ENCODE assay signal across 12 cellular contexts in genomic region chr9:104494808-104495207, GRCh38. TPM values are rescaled to one million over a fixed set of nuclear protein-coding genes. Genes with fewer than 3 reads are reported as not detected.
DNase-seq lines count a peak whose midpoint lies in the region.
"Had no signal": no experiment of that assay in that cellular context is flagged by ENCODE, and none has a peak within 500 bp of the region (broad histone marks: within the 10 kb centered on the region; RNA-seq: fewer than 3 reads in every experiment).

No MANE protein-coding gene starts in this region.

- DNase-seq in EH (ENCODE audit: low read depth) (peak; percentile 0), LHCN-M2 (ENCODE audit: low read depth) (peak; percentile 2), SK-MEL-5 (ENCODE audit: low read depth, low spot score) (peak; percentile 44), inferior parietal cortex (ENCODE audit: extremely low spot score) (peak; percentile 9), RPMI8226 (no peak), OCI-M2 (lab: John Stamatoyannopoulos, UW; ENCODE audit: unreplicated experiment) (no peak), NCI-H2227 (lab: John Stamatoyannopoulos, UW; ENCODE audit: unreplicated experiment) (no peak), NOMO-1 treated with DMSO at 0.1 percent for 48 hours (lab: John Stamatoyannopoulos, UW; ENCODE audit: unreplicated experiment) (no peak)
- DNase-seq: activated T-cell treated with anti-CD3 and anti-CD28 coated beads, Interleukin-2, amount 50 U/mL, for 48 hours had no signal

- in situ Hi-C loops in SK-MEL-5 (cut with HindIII; ENCODE audit: low pct_unique_long_range_greater_than_20kb, low sequenced_read_pairs) = no loop called here

RNA-seq across cellular contexts. Expression of gene OR13F1, which starts 9.3 kb away (rescaled TPM):
- total RNA-seq in LHCN-M2 (2014; rRNA removed) = not detected in 2 replicates
- not detected for polyA plus RNA-seq in LHCN-M2 (2012)
- not detected in 2 replicates for total RNA-seq in SK-MEL-5 (2014; rRNA removed; shearing (Covaris generic))
- not detected in 2 replicates for polyA plus RNA-seq in SK-MEL-5 (2015; cell fraction: cytosol; rRNA removed)
- not detected in 2 replicates for polyA plus RNA-seq in SK-MEL-5 (2015; cell fraction: nucleus; rRNA removed)
- total RNA-seq: endothelial cell of umbilical vein, lung, suprapubic skin had no signal
- polyA plus RNA-seq: endothelial cell of umbilical vein, lung had no signal

RNA-seq across cellular contexts. Expression of gene OR13C4, which starts 32.2 kb away (rescaled TPM):
- total RNA-seq in LHCN-M2 (2014; rRNA removed) = not detected in 2 replicates
- not detected for polyA plus RNA-seq in LHCN-M2 (2012)
- not detected in 2 replicates for total RNA-seq in SK-MEL-5 (2014; rRNA removed; shearing (Covaris generic))
- polyA plus RNA-seq in SK-MEL-5 (2015; cell fraction: cytosol; rRNA removed) = not detected in 2 replicates
- polyA plus RNA-seq in SK-MEL-5 (2015; cell fraction: nucleus; rRNA removed) = not detected in 2 replicates
- total RNA-seq: endothelial cell of umbilical vein, lung, suprapubic skin had no signal
- polyA plus RNA-seq: endothelial cell of umbilical vein, lung had no signal

RNA-seq across cellular contexts. Expression of gene OR13C3, which starts 41.8 kb away (rescaled TPM):
- not detected in 2 replicates for total RNA-seq in LHCN-M2 (2014; rRNA removed)
- polyA plus RNA-seq in LHCN-M2 (2012) = not detected
- total RNA-seq in SK-MEL-5 (2014; rRNA removed; shearing (Covaris generic)) = not detected in 2 replicates
- polyA plus RNA-seq in SK-MEL-5 (2015; cell fraction: cytosol; rRNA removed) = not detected in 2 replicates
- polyA plus RNA-seq in SK-MEL-5 (2015; cell fraction: nucleus; rRNA removed) = not detected in 2 replicates
- total RNA-seq: endothelial cell of umbilical vein, lung, suprapubic skin had no signal
- polyA plus RNA-seq: endothelial cell of umbilical vein, lung had no signal

Comparison
In these comparisons a context has a peak if more than half of its experiments do, and no peak if none do; other contexts are left out.
1. DNase-seq: peak in EH (single experiment), LHCN-M2 (single experiment), SK-MEL-5 (single experiment) and inferior parietal cortex (single experiment); none in RPMI8226 (single experiment), OCI-M2 (single experiment), NCI-H2227 (single experiment) and NOMO-1 treated with DMSO at 0.1 percent for 48 hours (single experiment).